Comparison of ENCODE assay signal across 20 cellular contexts in the genomic region with DNA sequence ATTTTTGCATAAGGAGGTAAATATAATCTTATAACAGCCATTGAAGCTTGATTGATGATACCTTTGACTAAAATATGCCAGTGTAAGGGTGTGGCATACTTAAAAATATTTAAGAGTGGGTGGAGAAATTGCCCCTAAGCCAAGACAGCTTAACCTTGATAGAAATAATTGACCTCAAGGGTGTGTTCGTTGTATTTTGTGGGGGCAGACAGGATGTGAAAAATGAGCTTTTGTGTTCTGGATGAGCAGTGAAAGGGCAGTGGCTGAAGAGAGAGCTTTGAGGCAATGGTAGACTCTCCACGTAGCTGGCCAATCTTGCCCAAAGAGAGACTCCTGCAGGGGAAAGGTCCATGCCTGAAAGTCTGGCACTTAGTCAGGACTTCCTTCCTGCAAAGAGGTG.
"Had no signal": no experiment of that assay in that cellular context is flagged by ENCODE, and none has a peak within 500 bp of the region (broad histone marks: within the 10 kb centered on the region; RNA-seq: fewer than 3 reads in every experiment).

No MANE protein-coding gene starts in this region.

- H3K36me3 ChIP-seq: colonic mucosa, esophagus squamous epithelium, left lung, neutrophil had no signal

- FAIRE-seq: kidney, small intestine had no signal

- H3K27ac ChIP-seq: colonic mucosa, esophagus squamous epithelium, left lung, neutrophil had no signal

- H3K27me3 ChIP-seq: colonic mucosa, esophagus squamous epithelium, left lung, neutrophil had no signal

- H3K4me1 ChIP-seq: colonic mucosa, left lung had no signal

- ATAC-seq: left lung, natural killer cell had no signal

- H3K9me3 ChIP-seq: colonic mucosa, neutrophil had no signal

- DNase-seq: activated B cell treated with CpG ODN at 0.5 μM for 24 hours; activated CD4-positive, alpha-beta T cell treated with anti-CD3 and anti-CD28 coated beads, Interleukin-2, amount 10 ng/mL, durations not matched to agents 24 days and 14 days; activated CD8-positive, alpha-beta memory T cell treated with anti-CD3 and anti-CD28 coated beads, Interleukin-2, amount 50 U/mL, for 48 hours; activated gamma-delta T cell treated with Interleukin-2 at 50 U/mL for 16 hours; amniotic stem cell; caudate nucleus; colonic mucosa; esophagus squamous epithelium; foreskin fibroblast; hippocampal formation; kidney; left lung; natural killer cell; small intestine; stimulated activated CD4-positive, alpha-beta T cell treated with anti-CD3 and anti-CD28 coated beads, Interleukin-4, amount 100 ng/mL, for 24 hours; stimulated activated naive CD4-positive, alpha-beta T cell treated with Interleukin-2 at 50 U/mL for 16 hours; substantia nigra; T-helper 2 cell; trophoblast cell had no signal

- H3K4me3 ChIP-seq: colonic mucosa, esophagus squamous epithelium, left lung had no signal
